8 cellular contexts compared by ENCODE assay signal in genomic region chr10:101587725-101588614, GRCh38. TPM values are rescaled to one million over a fixed set of nuclear protein-coding genes. Genes with fewer than 3 reads are reported as not detected.
DNase-seq lines count a peak whose midpoint lies in the region; ATAC-seq and TF ChIP-seq lines count a peak whose summit lies in the region.

Gene DPCD, plus strand, starts transcription at chr10:101588321. Its CDS starts 16 bp downstream, at chr10:101588337.
Gene POLL, minus strand, starts transcription at chr10:101588257. Its CDS starts 897 bp downstream, at chr10:101587360.

- peaks cover 14% of the 10 kb centered on the region for H3K4me1 ChIP-seq in GM23338 (ENCODE audit: insufficient read depth)

- H3K36me3 Mint-ChIP-seq in GM23338 (ENCODE audit: low read depth) (peaks cover 12% of the 10 kb centered on the region), natural killer cell (no peaks in the 10 kb centered on the region)

- H3K4me2 ChIP-seq in GM23338 = peak within 1 kb of the TSS; percentile 91

- H3K27me3 Mint-ChIP-seq in GM23338 (ENCODE audit: insufficient read depth, low read depth, poor library complexity) = peaks cover 10% of the 10 kb centered on the region
- no peaks in the 10 kb centered on the region for H3K27me3 Mint-ChIP-seq in natural killer cell (ENCODE audit: low read depth in 2 of 2)

- H4K20me1 ChIP-seq in GM23338 (replicated peaks; ENCODE audit: insufficient read depth) = no peaks in the 10 kb centered on the region

- H3K4me1 Mint-ChIP-seq in GM23338 = peaks cover 13% of the 10 kb centered on the region
- H3K4me1 Mint-ChIP-seq in natural killer cell = peaks cover 13 to 36% of the 10 kb centered on the region in 2 donors

- H3K36me3 ChIP-seq in GM23338 (ENCODE audit: insufficient read depth) = no peaks in the 10 kb centered on the region; the same call in none of the 2 replicates

- peaks cover 16% of the 10 kb centered on the region; the same call in 1 of the 2 replicates for H3K79me2 ChIP-seq in GM23338 (replicated peaks; ENCODE audit: insufficient read depth)

- H3K27ac ChIP-seq in GM23338 (ENCODE audit: low read depth) = no peak within 1 kb of the TSS; the same call in 1 of the 2 replicates

- H3K4me3 Mint-ChIP-seq in GM23338 (peak within 1 kb of the TSS; percentile 98), natural killer cell (peak within 1 kb of the TSS; percentile 92)

- H3K4me3 ChIP-seq in GM23338 (peak within 1 kb of the TSS; percentile 99), LNCaP clone FGC (ENCODE audit: low read depth, low read length) (peak within 1 kb of the TSS; percentile 75)

- H2AFZ ChIP-seq in GM23338 = peak within 1 kb of the TSS; percentile 96

- ATAC-seq in GM23338 (peak; percentile 97), natural killer cell (peak; percentile 92 to 99 (median 97))

- DNase-seq in EH (ENCODE audit: low read depth) (peak; percentile 97), GM23338 (ENCODE audit: low spot score) (peak; percentile 99), LNCaP clone FGC (ENCODE audit: low read depth) (peak; percentile 76), RPMI8226 (peak; percentile 92), fibroblast of peridontal ligament (ENCODE audit: extremely low read depth) (peak; percentile 94), natural killer cell (peak; percentile 90)
- DNase-seq in activated effector memory CD4-positive, alpha-beta T cell treated with Interleukin-2 at 50 U/mL for 16 hours = peak; percentile 83
- DNase-seq in stimulated activated naive CD4-positive, alpha-beta T cell (lab: John Stamatoyannopoulos, UW) = peak; percentile 71 to 87 (median 81)

- TF ChIP-seq CTCF in GM23338 (conservative IDR thresholded peaks at IDR 0.05; ENCODE audit: low read depth in 2 of 2) (no peak), LNCaP clone FGC (IDR thresholded peaks at IDR 0.05; ENCODE audit: control insufficient read depth, extremely low read depth, insufficient read depth) (no peak), natural killer cell (IDR thresholded peaks at IDR 0.05) (no peak)

- intact Hi-C loops in natural killer cell (cut with micrococcal nuclease) = loop anchor here (5.0 kb wide), 1 partner anchor 236 kb away; the partner anchor contains the start of gene BTRC

- H3K9me2 ChIP-seq in GM23338 (ENCODE audit: insufficient read depth) = no peaks in the 10 kb centered on the region

- H3K27ac Mint-ChIP-seq in GM23338 (peak within 1 kb of the TSS; percentile 92), natural killer cell (peak within 1 kb of the TSS; percentile 75 to 93)

- no peaks in the 10 kb centered on the region for H3F3A ChIP-seq in GM23338 (replicated peaks; ENCODE audit: low read depth)

- H3K9me3 Mint-ChIP-seq in GM23338 = no peaks in the 10 kb centered on the region
- H3K9me3 Mint-ChIP-seq in natural killer cell = no peaks in the 10 kb centered on the region

- H3K27me3 ChIP-seq in GM23338 (ENCODE audit: insufficient read depth) = no peaks in the 10 kb centered on the region

TF ChIP-seq in GM23338, 12 proteins besides CTCF, POLR2A, EP300 and RAD21:
- TF ChIP-seq ETS1 (IDR thresholded peaks at IDR 0.05) = peak; percentile 81
- peak; percentile 89 for TF ChIP-seq POLR2AphosphoS5 (IDR thresholded peaks at IDR 0.05; ENCODE audit: low read depth)
- TF ChIP-seq EZH2phosphoT487 (IDR thresholded peaks at IDR 0.05; ENCODE audit: unreplicated experiment) = no peak

RNA-seq across cellular contexts. Expression of gene DPCD, which starts in this region (rescaled TPM):
- 22.5 and 48.4 TPM in 2 replicates for total RNA-seq in GM23338 (2014; rRNA removed; shearing (Covaris generic))
- polyA plus RNA-seq in GM23338 (2016; fragmentation: Nextera tagmentation; extraction: Ambion mirVana) = 36.3 and 38.1 TPM in 2 replicates
- total RNA-seq in natural killer cell = 1 to 10 TPM in 1 of 3 donors, under 1 TPM in 2; 0.72 to 1.0 (median 0.83) TPM

RNA-seq across cellular contexts. Expression of gene POLL, which starts in this region (rescaled TPM):
- total RNA-seq in GM23338 (2014; rRNA removed; shearing (Covaris generic)) = 24.0 and 24.3 TPM in 2 replicates
- 17.3 and 18.2 TPM in 2 replicates for polyA plus RNA-seq in GM23338 (2016; fragmentation: Nextera tagmentation; extraction: Ambion mirVana)
- total RNA-seq in natural killer cell = 10 to 100 TPM; 22.8 to 31.4 (median 26.1) TPM

Comparison
In these comparisons a context has a peak if more than half of its experiments do, and no peak if none do; other contexts are left out.
1. RNA of gene DPCD (total RNA-seq): 22.5 to 48.4 TPM in GM23338; 0.72 to 1.0 TPM in natural killer cell; every median in the first group is over 10 times any median in the second.
2. Peak in every context shown above with its lines, with median percentiles within 50 percentile points of each other: DNase-seq.